In genomic region chr6:14121936-14122344, GRCh38 we compare ENCODE assay signal across 9 cellular contexts. TPM values are rescaled to one million over a fixed set of nuclear protein-coding genes. Genes with fewer than 3 reads are reported as not detected.
DNase-seq lines count a peak whose midpoint lies in the region; ATAC-seq and TF ChIP-seq lines count a peak whose summit lies in the region.
"Had no signal": no experiment of that assay in that cellular context is flagged by ENCODE, and none has a peak within 500 bp of the region (broad histone marks: within the 10 kb centered on the region; RNA-seq: fewer than 3 reads in every experiment).

No MANE protein-coding gene starts in this region.

- ATAC-seq in activated CD4-positive, alpha-beta T cell treated with anti-CD3 and anti-CD28 coated beads for 36 hours: peak; percentile 76
- peak; percentile 64 for ATAC-seq in HG02852 (IDR thresholded peaks at IDR 0.05; ENCODE audit: unreplicated experiment)

- DNase-seq in activated CD4-positive, alpha-beta T cell treated with anti-CD3 and anti-CD28 coated beads for 36 hours: peak; percentile 73
- DNase-seq in activated CD4-positive, alpha-beta T cell treated with anti-CD3 and anti-CD28 coated beads, Interleukin-2, amount 50 U/mL, for 4 hours: no peak
- DNase-seq in SIG-M5 treated with dmso at 0.1 percent for 504 hours (lab: John Stamatoyannopoulos, UW; ENCODE audit: unreplicated experiment) (peak; percentile 98), pons (ENCODE audit: low spot score) (peak; percentile 81), ureter (ENCODE audit: low spot score) (no peak), coronary artery (ENCODE audit: low spot score) (no peak), breast epithelium (ENCODE audit: low spot score in 2 of 2) (no peak)
- DNase-seq: right lobe of liver had no signal

- peaks cover 65% of the 10 kb centered on the region for H3K4me1 Mint-ChIP-seq in activated CD4-positive, alpha-beta T cell treated with anti-CD3 and anti-CD28 coated beads for 36 hours

- POLR2A ChIA-PET in activated CD4-positive, alpha-beta T cell treated with anti-CD3 and anti-CD28 coated beads for 36 hours (lab: Charles Lee): no interaction called here

- no peaks in the 10 kb centered on the region for H3K36me3 ChIP-seq in breast epithelium
- H3K36me3 ChIP-seq: right lobe of liver had no signal

- no peaks in the 10 kb centered on the region for H3K27me3 ChIP-seq in breast epithelium
- H3K27me3 ChIP-seq: right lobe of liver had no signal

- H3K9me3 ChIP-seq in breast epithelium: no peaks in the 10 kb centered on the region
- H3K9me3 ChIP-seq: right lobe of liver had no signal

- no peak for TF ChIP-seq POLR2A in breast epithelium (IDR thresholded peaks at IDR 0.05)

- H3K27ac Mint-ChIP-seq in activated CD4-positive, alpha-beta T cell treated with anti-CD3 and anti-CD28 coated beads for 36 hours: peak overlapping the region; percentile 80

- peak overlapping the region; percentile 16 for H3K4me3 Mint-ChIP-seq in activated CD4-positive, alpha-beta T cell treated with anti-CD3 and anti-CD28 coated beads for 36 hours

- intact Hi-C loops in activated CD4-positive, alpha-beta T cell treated with anti-CD3 and anti-CD28 coated beads for 36 hours (cut with DNase I, micrococcal nuclease): loop anchor here (1.0 to 10.0 kb wide), 2 partner anchors 47 to 1133 kb away; no protein-coding TSS in a partner anchor
- intact Hi-C loops in breast epithelium (cut with DNase I; ENCODE audit: low total_unique reads): no loop called here

- H3K4me3 ChIP-seq in coronary artery (no peak overlapping the region), breast epithelium (no peak overlapping the region)
- H3K4me3 ChIP-seq: right lobe of liver had no signal

- CTCF ChIA-PET in activated CD4-positive, alpha-beta T cell treated with anti-CD3 and anti-CD28 coated beads for 36 hours (lab: Charles Lee): interaction anchor here (0.7 to 0.8 kb wide), 2 partner anchors 16 to 139 kb away, joined by 3 read pairs; no protein-coding TSS in a partner anchor

- no peak for TF ChIP-seq CTCF in coronary artery (IDR thresholded peaks at IDR 0.05)
- no peak for TF ChIP-seq CTCF in breast epithelium (IDR thresholded peaks at IDR 0.05)

- peaks cover 68% of the 10 kb centered on the region for H3K36me3 Mint-ChIP-seq in activated CD4-positive, alpha-beta T cell treated with anti-CD3 and anti-CD28 coated beads for 36 hours (ENCODE audit: low read depth)

- H3K4me1 ChIP-seq in breast epithelium: peaks cover 0 to 5% of the 10 kb centered on the region in 2 donors
- H3K4me1 ChIP-seq: right lobe of liver had no signal

- no peaks in the 10 kb centered on the region for H3K9me3 Mint-ChIP-seq in activated CD4-positive, alpha-beta T cell treated with anti-CD3 and anti-CD28 coated beads for 36 hours (ENCODE audit: low read depth)

- H3K27ac ChIP-seq in coronary artery (peak overlapping the region in 1 of 2 donors; percentile 11), breast epithelium (no peak overlapping the region)
- H3K27ac ChIP-seq: right lobe of liver had no signal

- no peaks in the 10 kb centered on the region for H3K27me3 Mint-ChIP-seq in activated CD4-positive, alpha-beta T cell treated with anti-CD3 and anti-CD28 coated beads for 36 hours

RNA-seq across cellular contexts. Expression of gene CD83, which starts 4.4 kb away (rescaled TPM):
- 10 to 100 TPM; 22.0 to 22.9 TPM for total RNA-seq in activated CD4-positive, alpha-beta T cell treated with anti-CD3 and anti-CD28 coated beads for 36 hours
- total RNA-seq in ureter (2.1 TPM), breast epithelium (10 to 100 TPM in 1 of 3 donors, 1 to 10 TPM in 2; 2.9 to 18.4 (median 4.0) TPM)

Comparison
In these comparisons a context has a peak if more than half of its experiments do, and no peak if none do; other contexts are left out.
1. DNase-seq: peak in activated CD4-positive, alpha-beta T cell treated with anti-CD3 and anti-CD28 coated beads for 36 hours (single experiment), SIG-M5 treated with dmso at 0.1 percent for 504 hours (single experiment) and pons (single experiment); none in activated CD4-positive, alpha-beta T cell treated with anti-CD3 and anti-CD28 coated beads, Interleukin-2, amount 50 U/mL, for 4 hours (0 of 2), ureter (single experiment), coronary artery (single experiment) and breast epithelium (0 of 2).